Comparison of ENCODE assay signal across 1 cellular context in the genomic region with DNA sequence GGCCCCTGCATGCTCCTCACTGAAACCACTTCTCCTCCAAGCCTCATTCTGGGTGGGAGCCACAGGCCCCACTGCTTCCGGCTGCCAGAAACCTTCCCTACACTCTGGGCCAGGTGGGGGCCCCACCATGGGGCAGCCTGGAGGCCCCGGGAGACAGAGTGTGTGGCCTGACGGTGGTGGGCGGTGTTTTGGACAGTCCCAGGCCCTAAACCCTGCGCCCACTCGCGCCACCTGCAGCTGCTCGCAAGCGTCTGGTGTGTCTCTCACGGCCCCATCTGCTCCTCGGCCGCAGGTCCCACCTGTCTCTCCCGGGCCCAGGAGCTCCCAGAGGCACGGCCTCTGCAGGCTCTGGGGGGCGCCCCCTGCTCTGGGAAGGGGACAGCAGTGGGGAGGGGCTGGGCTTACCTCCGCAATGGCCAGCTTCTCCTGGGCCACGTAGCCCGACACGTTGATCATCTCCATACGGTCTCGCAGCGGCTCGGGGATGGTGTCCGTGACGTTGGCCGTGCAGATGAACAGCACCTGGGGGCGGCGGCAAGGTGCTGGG.
TF ChIP-seq lines count a peak whose summit lies in the region.

No MANE protein-coding gene starts in this region.

TF ChIP-seq in H1, 55 proteins besides CTCF, POLR2A, EP300 and RAD21:
- TF ChIP-seq CBX8 (IDR thresholded peaks at IDR 0.05; ENCODE audit: borderline replicate concordance, low read depth, low read length) (no peak), EGR1 (IDR thresholded peaks at IDR 0.05; ENCODE audit: borderline replicate concordance, low read depth, low read length) (no peak), YY1 (IDR thresholded peaks at IDR 0.05; ENCODE audit: low read depth, low read length) (no peak), RFX5 (IDR thresholded peaks at IDR 0.05; ENCODE audit: borderline replicate concordance, low read depth, low read length) (no peak), POLR2AphosphoS5 (IDR thresholded peaks at IDR 0.05; ENCODE audit: low read depth, low read length) (peak; percentile 60; the same call in 1 of the 2 replicates), CHD1 (IDR thresholded peaks at IDR 0.05; ENCODE audit: low read depth, low read length) (no peak)
